ENCODE assay signal across 12 cellular contexts in genomic region chr4:88107406-88108107, GRCh38. TPM values are rescaled to one million over a fixed set of nuclear protein-coding genes. Genes with fewer than 3 reads are reported as not detected.
DNase-seq lines count a peak whose midpoint lies in the region; ATAC-seq, FAIRE-seq and TF ChIP-seq lines count a peak whose summit lies in the region.
"Had no signal": no experiment of that assay in that cellular context is flagged by ENCODE, and none has a peak within 500 bp of the region (broad histone marks: within the 10 kb centered on the region; RNA-seq: fewer than 3 reads in every experiment).

No MANE protein-coding gene starts in this region.

- H3K27ac ChIP-seq in GM23338 (ENCODE audit: low read depth): no peak overlapping the region
- H3K27ac ChIP-seq in fibroblast of lung (ENCODE audit: insufficient read depth, low read length): no peak overlapping the region
- H3K27ac ChIP-seq in pancreas: peak overlapping the region in 1 of 4 donors; percentile 27
- H3K27ac ChIP-seq: esophagus muscularis mucosa had no signal

- no peak for FAIRE-seq in pancreas (lab: Jason Lieb, UNC)

- no peaks in the 10 kb centered on the region for H3K36me3 Mint-ChIP-seq in GM23338 (ENCODE audit: low read depth)

- H3K27me3 Mint-ChIP-seq in GM23338 (ENCODE audit: insufficient read depth, low read depth, poor library complexity): peaks cover 2% of the 10 kb centered on the region

- WGBS in pancreas, 2 donors: 41 to 45% methylated on average over 2 of the region's 2 CpGs

- H4K20me1 ChIP-seq in GM23338 (replicated peaks; ENCODE audit: insufficient read depth) (no peaks in the 10 kb centered on the region), fibroblast of lung (ENCODE audit: control insufficient read depth, extremely low read depth, insufficient read depth, low read length) (no peaks in the 10 kb centered on the region)

- DNase-seq in GM23338 (ENCODE audit: low spot score) (no peak), RPMI8226 (peak; percentile 71), fibroblast of lung (ENCODE audit: low read depth in 2 of 2) (peak; percentile 7 to 43), pancreas (no peak), SHP77 treated with DMSO at 0.1 percent for 48 hours (lab: John Stamatoyannopoulos, UW) (no peak)
- no peak for DNase-seq in activated CD8-positive, alpha-beta memory T cell treated with anti-CD3 and anti-CD28 coated beads for 24 hours
- DNase-seq: DMS79; NCI-H2029; stimulated activated naive CD4-positive, alpha-beta T cell treated with Interleukin-2 at 50 U/mL for 16 hours had no signal

- no peaks in the 10 kb centered on the region for H3K36me3 ChIP-seq in GM23338 (ENCODE audit: insufficient read depth)
- no peaks in the 10 kb centered on the region for H3K36me3 ChIP-seq in fibroblast of lung (ENCODE audit: control insufficient read depth, insufficient read depth, low read length)
- no peaks in the 10 kb centered on the region for H3K36me3 ChIP-seq in pancreas
- H3K36me3 ChIP-seq: esophagus muscularis mucosa had no signal

- no peak overlapping the region for H3K4me3 ChIP-seq in GM23338
- no peak overlapping the region for H3K4me3 ChIP-seq in fibroblast of lung (replicated peaks in 1 of 4; ENCODE audit: control extremely low read depth in 1 of 4, insufficient read depth in 1 of 4, low read depth in 3 of 4, low read length in 4 of 4)
- no peak overlapping the region for H3K4me3 ChIP-seq in pancreas
- H3K4me3 ChIP-seq: esophagus muscularis mucosa had no signal

- TF ChIP-seq CTCF in GM23338 (conservative IDR thresholded peaks at IDR 0.05; ENCODE audit: low read depth in 2 of 2) (no peak), fibroblast of lung (conservative IDR thresholded peaks at IDR 0.05 in 1 of 2, IDR thresholded peaks at IDR 0.05 in 1 of 2; ENCODE audit: low read depth in 1 of 2, low read length in 2 of 2) (no peak), pancreas (IDR thresholded peaks at IDR 0.05) (no peak)

- H3K9me3 ChIP-seq in fibroblast of lung (ENCODE audit: control insufficient read depth, insufficient read depth, low read depth, low read length) (no peaks in the 10 kb centered on the region), pancreas (no peaks in the 10 kb centered on the region)
- H3K9me3 ChIP-seq: esophagus muscularis mucosa had no signal

- intact Hi-C loops in pancreas (cut with DNase I): no loop called here

- no peaks in the 10 kb centered on the region for H3K79me2 ChIP-seq in GM23338 (replicated peaks; ENCODE audit: insufficient read depth)
- H3K79me2 ChIP-seq in fibroblast of lung (ENCODE audit: control insufficient read depth, insufficient read depth, low read length): no peaks in the 10 kb centered on the region

- no peaks in the 10 kb centered on the region for H3F3A ChIP-seq in GM23338 (replicated peaks; ENCODE audit: low read depth)

- peaks cover 3% of the 10 kb centered on the region; the same call in 2 of the 3 replicates for H3K4me1 Mint-ChIP-seq in GM23338

- H3K9me3 Mint-ChIP-seq in GM23338: no peaks in the 10 kb centered on the region

- H3K9me2 ChIP-seq in GM23338 (ENCODE audit: insufficient read depth): no peaks in the 10 kb centered on the region

- no peak overlapping the region for H3K9ac ChIP-seq in fibroblast of lung (ENCODE audit: insufficient read depth, low read length)

- H3K4me2 ChIP-seq in GM23338: no peak overlapping the region
- H3K4me2 ChIP-seq in fibroblast of lung (ENCODE audit: extremely low read depth, insufficient read depth, low read length): no peak overlapping the region

- H2AFZ ChIP-seq in GM23338: no peak overlapping the region
- H2AFZ ChIP-seq in fibroblast of lung (ENCODE audit: low read length): no peak overlapping the region

- H3K4me3 Mint-ChIP-seq in GM23338: no peak overlapping the region

- ATAC-seq in GM23338 (peak; percentile 53), pancreas (peak; percentile 35 to 69 (median 56)), HG03354 (IDR thresholded peaks at IDR 0.05; ENCODE audit: poor library complexity, severe bottlenecking, unreplicated experiment) (no peak), HG03571 (IDR thresholded peaks at IDR 0.05; ENCODE audit: unreplicated experiment) (no peak)

- no peaks in the 10 kb centered on the region for H3K4me1 ChIP-seq in GM23338 (ENCODE audit: insufficient read depth)
- H3K4me1 ChIP-seq in fibroblast of lung (ENCODE audit: control insufficient read depth, extremely low read depth, insufficient read depth, low read length): peaks cover 8% of the 10 kb centered on the region
- H3K4me1 ChIP-seq in pancreas: peaks cover 0 to 12% (median 4%) of the 10 kb centered on the region in 3 donors

- H3K27me3 ChIP-seq in GM23338 (ENCODE audit: insufficient read depth): no peaks in the 10 kb centered on the region
- no peaks in the 10 kb centered on the region for H3K27me3 ChIP-seq in fibroblast of lung (ENCODE audit: control insufficient read depth, insufficient read depth, low read length)
- no peaks in the 10 kb centered on the region for H3K27me3 ChIP-seq in pancreas
- H3K27me3 ChIP-seq: esophagus muscularis mucosa had no signal

- no peak overlapping the region for H3K27ac Mint-ChIP-seq in GM23338

TF ChIP-seq in GM23338, 12 proteins besides CTCF, POLR2A, EP300 and RAD21 (continues in another document):
- TF ChIP-seq ZNF462 (CRISPR knock-in tag; IDR thresholded peaks at IDR 0.05): no peak
- no peak for TF ChIP-seq JUNB (IDR thresholded peaks at IDR 0.05; ENCODE audit: unreplicated experiment)

RNA-seq across cellular contexts. Expression of gene ABCG2, which starts 50.9 kb away (rescaled TPM):
- 6.1 and 10.6 TPM in 2 replicates for total RNA-seq in GM23338 (2014; rRNA removed; shearing (Covaris generic))
- polyA plus RNA-seq in GM23338 (2016; fragmentation: Nextera tagmentation; extraction: Ambion mirVana): 1.5 and 2.2 TPM in 2 replicates
- total RNA-seq in fibroblast of lung: 0.51 and 1.3 TPM in 2 replicates
- 4.5 and 5.5 TPM in 2 replicates for polyA plus RNA-seq in fibroblast of lung
- 2.7 and 4.1 TPM in 2 replicates for polyA plus RNA-seq in fibroblast of lung (2012)
- 2.1 and 2.2 TPM in 2 replicates for polyA minus RNA-seq in fibroblast of lung (ENCODE audit: low replicate concordance)
- total RNA-seq in pancreas: under 1 TPM; 0.24 to 0.97 (median 0.45) TPM
- under 1 TPM; 0.23 to 0.68 TPM for polyA plus RNA-seq in pancreas

Comparison
In these comparisons a context has a peak if more than half of its experiments do, and no peak if none do; other contexts are left out.
1. ATAC-seq: peak in GM23338 (single experiment) and pancreas (4 of 4); none in HG03354 (single experiment) and HG03571 (single experiment).
2. DNase-seq: peak in RPMI8226 (single experiment) and fibroblast of lung (2 of 2); none in GM23338 (single experiment), pancreas (0 of 6), SHP77 treated with DMSO at 0.1 percent for 48 hours (single experiment) and activated CD8-positive, alpha-beta memory T cell treated with anti-CD3 and anti-CD28 coated beads for 24 hours (single experiment).